9 cellular contexts compared by ENCODE assay signal in the genomic region with DNA sequence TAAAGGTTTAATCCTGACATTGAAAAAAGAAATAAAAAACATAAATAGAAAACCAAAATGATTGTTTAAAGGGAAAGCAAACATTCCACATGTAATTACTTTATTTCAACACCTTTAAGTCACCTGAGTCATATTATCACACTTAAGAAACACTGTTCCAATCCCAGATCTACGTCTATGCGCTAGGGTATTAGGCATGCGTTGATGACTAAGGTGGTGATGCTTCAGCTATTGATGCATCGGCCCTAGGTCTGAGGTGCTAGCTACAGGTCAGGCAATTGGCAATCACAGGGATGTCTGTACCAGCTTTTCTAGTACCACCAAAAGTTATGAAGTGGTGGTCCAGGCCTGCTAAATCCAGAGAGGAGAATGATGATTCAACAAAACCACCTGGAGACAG.
"Had no signal": no experiment of that assay in that cellular context is flagged by ENCODE, and none has a peak within 500 bp of the region (broad histone marks: within the 10 kb centered on the region; RNA-seq: fewer than 3 reads in every experiment).

No MANE protein-coding gene starts in this region.

- H3K9ac ChIP-seq: GM23248, KMS-11 had no signal

- H3K4me2 ChIP-seq: KMS-11 had no signal

- ATAC-seq: HCT116, HepG2 had no signal

- H3K36me3 ChIP-seq: HAP-1 had no signal

- H2AFZ ChIP-seq: GM23248 had no signal

- H3K27ac ChIP-seq: GM23248, HL-60, KMS-11 had no signal

- FAIRE-seq: HepG2 had no signal

- H3K4me3 ChIP-seq: GM23248, HAP-1 had no signal

- DNase-seq: GM23248, GOT3, H7, HFFc6 had no signal

- H3K4me1 ChIP-seq: HAP-1 had no signal

- H3K9me3 ChIP-seq: HAP-1 had no signal
